ENCODE assay signal across 1 cellular context in the genomic region with DNA sequence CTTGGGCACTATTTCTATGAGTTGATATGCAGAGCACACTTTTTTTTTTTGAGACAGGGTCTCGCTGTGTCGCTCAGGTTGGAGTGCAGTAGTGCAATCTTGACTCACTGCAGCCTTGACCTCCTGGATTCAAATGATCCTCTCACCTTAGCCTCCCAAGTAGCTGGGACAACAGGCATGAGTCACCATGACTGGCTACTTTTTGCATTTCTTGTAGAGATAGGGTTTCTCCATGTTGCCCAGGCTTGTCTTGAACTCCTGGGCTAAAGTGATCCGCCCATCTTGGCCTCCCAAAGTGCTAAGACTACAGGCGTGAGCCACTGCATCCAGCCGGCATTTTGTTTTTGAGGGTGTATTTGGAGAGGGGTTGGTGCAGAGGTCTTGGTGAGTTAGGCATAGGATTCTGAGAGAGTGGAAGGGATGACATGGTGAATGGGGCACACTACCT.
A peak's percentile ranks its signal among the peaks of the same experiment; 100 is the strongest.
TF ChIP-seq lines count a peak whose summit lies in the region.

No MANE protein-coding gene starts in this region.

TF ChIP-seq in K562, 482 proteins besides CTCF, POLR2A, EP300 and RAD21 (continued from another document and continues in another):
- TF ChIP-seq, protein P1, sequence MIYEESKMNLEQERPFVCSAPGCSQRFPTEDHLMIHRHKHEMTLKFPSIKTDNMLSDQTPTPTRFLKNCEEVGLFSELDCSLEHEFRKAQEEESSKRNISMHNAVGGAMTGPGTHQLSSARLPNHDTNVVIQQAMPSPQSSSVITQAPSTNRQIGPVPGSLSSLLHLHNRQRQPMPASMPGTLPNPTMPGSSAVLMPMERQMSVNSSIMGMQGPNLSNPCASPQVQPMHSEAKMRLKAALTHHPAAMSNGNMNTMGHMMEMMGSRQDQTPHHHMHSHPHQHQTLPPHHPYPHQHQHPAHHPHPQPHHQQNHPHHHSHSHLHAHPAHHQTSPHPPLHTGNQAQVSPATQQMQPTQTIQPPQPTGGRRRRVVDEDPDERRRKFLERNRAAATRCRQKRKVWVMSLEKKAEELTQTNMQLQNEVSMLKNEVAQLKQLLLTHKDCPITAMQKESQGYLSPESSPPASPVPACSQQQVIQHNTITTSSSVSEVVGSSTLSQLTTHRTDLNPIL (CRISPR knock-in tag; IDR thresholded peaks at IDR 0.05), result no peak
- TF ChIP-seq CEBPG (CRISPR knock-in tag; IDR thresholded peaks at IDR 0.05) (no peak), CEBPG (tag; conservative IDR thresholded peaks at IDR 0.05 in 1 of 2, IDR thresholded peaks at IDR 0.05 in 1 of 2) (no peak), MAX (CRISPR knock-in tag; IDR thresholded peaks at IDR 0.05) (no peak), ARHGAP35 (IDR thresholded peaks at IDR 0.05; ENCODE audit: partially characterized antibody) (no peak), JUNB (CRISPR knock-in tag; conservative IDR thresholded peaks at IDR 0.05) (no peak; the same call in 1 of the 2 replicates), POLR2B (IDR thresholded peaks at IDR 0.05; ENCODE audit: low read depth, partially characterized antibody) (no peak), CXXC5 (CRISPR knock-in tag; IDR thresholded peaks at IDR 0.05) (no peak), ZNF449 (CRISPR knock-in tag; IDR thresholded peaks at IDR 0.05) (no peak), RUNX1 (IDR thresholded peaks at IDR 0.05; ENCODE audit: low read depth) (no peak), ZNF121 (CRISPR knock-in tag; conservative IDR thresholded peaks at IDR 0.05) (peak; percentile 86; the same call in 1 of the 2 replicates), CBFB (CRISPR knock-in tag; IDR thresholded peaks at IDR 0.05) (no peak), HSF4 (CRISPR knock-in tag; IDR thresholded peaks at IDR 0.05; ENCODE audit: borderline replicate concordance) (no peak), HBP1 (CRISPR knock-in tag; IDR thresholded peaks at IDR 0.05) (no peak), JUND (IDR thresholded peaks at IDR 0.05; ENCODE audit: borderline replicate concordance, low read depth, low read length) (peak; percentile 95), JUND (tag; IDR thresholded peaks at IDR 0.05; ENCODE audit: borderline replicate concordance, low read depth, low read length) (peak; percentile 95; the same call in 2 of the 3 replicates), ARID3A (IDR thresholded peaks at IDR 0.05; ENCODE audit: borderline replicate concordance, low read depth, low read length) (no peak), DLX4 (CRISPR knock-in tag; IDR thresholded peaks at IDR 0.05) (no peak), SIN3A (IDR thresholded peaks at IDR 0.05; ENCODE audit: borderline replicate concordance in 2 of 2, control insufficient read depth in 1 of 2, low read depth in 2 of 2, low read length in 2 of 2) (no peak), KAT2B (IDR thresholded peaks at IDR 0.05; ENCODE audit: low read depth, low read length) (no peak), ZNF76 (CRISPR knock-in tag; IDR thresholded peaks at IDR 0.05; ENCODE audit: borderline replicate concordance) (no peak), ZNF445 (CRISPR knock-in tag; IDR thresholded peaks at IDR 0.05; ENCODE audit: low read depth) (no peak), PCBP1 (IDR thresholded peaks at IDR 0.05; ENCODE audit: low read depth, low read length, poor library complexity, severe bottlenecking) (no peak), FOXK1 (CRISPR knock-in tag; IDR thresholded peaks at IDR 0.05; ENCODE audit: borderline replicate concordance) (no peak), ETV5 (CRISPR knock-in tag; IDR thresholded peaks at IDR 0.05; ENCODE audit: low read depth) (no peak), SAFB2 (IDR thresholded peaks at IDR 0.05; ENCODE audit: borderline replicate concordance, low read depth, low read length, severe bottlenecking) (no peak), SRSF7 (optimal IDR thresholded peaks at IDR 0.05; ENCODE audit: low read depth, low read length) (no peak), ZBTB1 (CRISPR knock-in tag; IDR thresholded peaks at IDR 0.05; ENCODE audit: borderline replicate concordance, low read depth) (no peak), RBM15 (IDR thresholded peaks at IDR 0.05; ENCODE audit: insufficient read depth, low read length) (no peak), SMARCB1 (IDR thresholded peaks at IDR 0.05; ENCODE audit: insufficient read length, low read depth) (no peak), PHB2 (IDR thresholded peaks at IDR 0.05; ENCODE audit: low read depth) (no peak), ELF4 (CRISPR knock-in tag; IDR thresholded peaks at IDR 0.05) (no peak), RBM34 (IDR thresholded peaks at IDR 0.05; ENCODE audit: borderline replicate concordance, insufficient read depth, low read length) (no peak), AFF4 (CRISPR knock-in tag; IDR thresholded peaks at IDR 0.05) (no peak)
- TF ChIP-seq, protein P2, sequence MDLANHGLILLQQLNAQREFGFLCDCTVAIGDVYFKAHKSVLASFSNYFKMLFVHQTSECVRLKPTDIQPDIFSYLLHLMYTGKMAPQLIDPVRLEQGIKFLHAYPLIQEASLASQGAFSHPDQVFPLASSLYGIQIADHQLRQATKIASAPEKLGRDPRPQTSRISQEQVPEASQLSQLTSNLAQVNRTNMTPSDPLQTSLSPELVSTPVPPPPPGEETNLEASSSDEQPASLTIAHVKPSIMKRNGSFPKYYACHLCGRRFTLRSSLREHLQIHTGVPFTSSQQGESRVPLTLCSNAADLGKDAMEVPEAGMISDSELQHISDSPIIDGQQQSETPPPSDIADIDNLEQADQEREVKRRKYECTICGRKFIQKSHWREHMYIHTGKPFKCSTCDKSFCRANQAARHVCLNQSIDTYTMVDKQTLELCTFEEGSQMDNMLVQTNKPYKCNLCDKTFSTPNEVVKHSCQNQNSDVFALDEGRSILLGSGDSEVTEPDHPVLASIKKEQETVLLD (IDR thresholded peaks at IDR 0.05), result peak; percentile 30; the same call in 1 of the 2 replicates
- TF ChIP-seq, protein P3, sequence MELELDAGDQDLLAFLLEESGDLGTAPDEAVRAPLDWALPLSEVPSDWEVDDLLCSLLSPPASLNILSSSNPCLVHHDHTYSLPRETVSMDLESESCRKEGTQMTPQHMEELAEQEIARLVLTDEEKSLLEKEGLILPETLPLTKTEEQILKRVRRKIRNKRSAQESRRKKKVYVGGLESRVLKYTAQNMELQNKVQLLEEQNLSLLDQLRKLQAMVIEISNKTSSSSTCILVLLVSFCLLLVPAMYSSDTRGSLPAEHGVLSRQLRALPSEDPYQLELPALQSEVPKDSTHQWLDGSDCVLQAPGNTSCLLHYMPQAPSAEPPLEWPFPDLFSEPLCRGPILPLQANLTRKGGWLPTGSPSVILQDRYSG (tag; conservative IDR thresholded peaks at IDR 0.05; ENCODE audit: low read depth), result peak; percentile 76
- TF ChIP-seq, protein P4, sequence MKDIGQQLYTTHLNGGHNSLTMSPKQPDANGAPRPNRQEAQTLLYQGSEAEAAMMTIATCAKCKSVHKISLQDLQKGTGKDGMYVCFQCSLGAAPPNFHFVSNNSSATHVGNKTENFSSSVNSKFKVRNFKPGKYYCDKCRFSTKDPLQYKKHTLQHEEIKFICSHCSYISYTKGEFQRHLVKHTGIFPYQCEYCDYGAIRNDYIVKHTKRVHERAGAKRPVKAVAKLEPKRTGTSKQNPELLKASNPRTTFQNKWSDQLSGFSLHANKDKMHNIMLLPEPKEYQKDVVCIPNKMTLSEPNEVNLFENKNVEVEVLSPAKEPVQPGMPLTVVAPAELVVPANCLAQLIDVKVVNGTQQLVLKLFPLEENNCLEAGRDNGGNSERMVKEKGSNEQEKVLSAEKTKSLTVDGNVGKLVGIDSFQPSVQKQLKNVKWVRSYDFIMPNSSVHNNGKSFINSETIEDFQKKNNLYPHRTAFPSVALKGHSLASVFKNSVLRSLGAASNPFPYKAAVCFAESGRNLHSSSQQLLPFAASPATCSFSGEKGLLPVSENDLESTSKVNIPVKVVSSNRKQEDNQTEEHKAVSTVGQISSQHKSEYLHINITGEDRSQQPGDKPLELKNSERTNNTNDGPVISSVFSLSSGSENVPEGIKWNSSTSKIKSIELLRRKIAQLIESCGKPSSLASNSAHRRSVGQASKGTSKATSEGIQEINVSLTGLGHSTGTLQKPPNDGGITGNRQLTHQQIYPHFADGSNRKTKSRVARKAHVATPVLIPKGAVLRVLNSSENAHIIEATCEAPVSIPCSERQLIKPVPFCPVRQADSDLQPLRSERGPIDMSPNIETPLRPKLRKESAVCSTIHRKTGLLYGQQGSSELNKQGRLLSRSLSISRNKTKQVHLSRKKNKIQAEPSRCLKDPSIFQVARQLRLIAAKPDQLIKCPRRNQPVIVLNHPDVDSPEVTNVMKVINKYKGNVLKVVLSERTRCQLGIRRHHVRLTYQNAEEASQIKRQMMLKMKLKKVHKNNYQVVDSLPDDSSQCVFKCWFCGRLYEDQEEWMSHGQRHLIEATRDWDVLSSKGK (CRISPR knock-in tag; IDR thresholded peaks at IDR 0.05), result no peak
- TF ChIP-seq, protein P5, sequence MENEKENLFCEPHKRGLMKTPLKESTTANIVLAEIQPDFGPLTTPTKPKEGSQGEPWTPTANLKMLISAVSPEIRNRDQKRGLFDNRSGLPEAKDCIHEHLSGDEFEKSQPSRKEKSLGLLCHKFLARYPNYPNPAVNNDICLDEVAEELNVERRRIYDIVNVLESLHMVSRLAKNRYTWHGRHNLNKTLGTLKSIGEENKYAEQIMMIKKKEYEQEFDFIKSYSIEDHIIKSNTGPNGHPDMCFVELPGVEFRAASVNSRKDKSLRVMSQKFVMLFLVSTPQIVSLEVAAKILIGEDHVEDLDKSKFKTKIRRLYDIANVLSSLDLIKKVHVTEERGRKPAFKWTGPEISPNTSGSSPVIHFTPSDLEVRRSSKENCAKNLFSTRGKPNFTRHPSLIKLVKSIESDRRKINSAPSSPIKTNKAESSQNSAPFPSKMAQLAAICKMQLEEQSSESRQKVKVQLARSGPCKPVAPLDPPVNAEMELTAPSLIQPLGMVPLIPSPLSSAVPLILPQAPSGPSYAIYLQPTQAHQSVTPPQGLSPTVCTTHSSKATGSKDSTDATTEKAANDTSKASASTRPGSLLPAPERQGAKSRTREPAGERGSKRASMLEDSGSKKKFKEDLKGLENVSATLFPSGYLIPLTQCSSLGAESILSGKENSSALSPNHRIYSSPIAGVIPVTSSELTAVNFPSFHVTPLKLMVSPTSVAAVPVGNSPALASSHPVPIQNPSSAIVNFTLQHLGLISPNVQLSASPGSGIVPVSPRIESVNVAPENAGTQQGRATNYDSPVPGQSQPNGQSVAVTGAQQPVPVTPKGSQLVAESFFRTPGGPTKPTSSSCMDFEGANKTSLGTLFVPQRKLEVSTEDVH (IDR thresholded peaks at IDR 0.05; ENCODE audit: low read depth, partially characterized antibody), result no peak
